ENCODE assay signal across 17 cellular contexts in the genomic region with DNA sequence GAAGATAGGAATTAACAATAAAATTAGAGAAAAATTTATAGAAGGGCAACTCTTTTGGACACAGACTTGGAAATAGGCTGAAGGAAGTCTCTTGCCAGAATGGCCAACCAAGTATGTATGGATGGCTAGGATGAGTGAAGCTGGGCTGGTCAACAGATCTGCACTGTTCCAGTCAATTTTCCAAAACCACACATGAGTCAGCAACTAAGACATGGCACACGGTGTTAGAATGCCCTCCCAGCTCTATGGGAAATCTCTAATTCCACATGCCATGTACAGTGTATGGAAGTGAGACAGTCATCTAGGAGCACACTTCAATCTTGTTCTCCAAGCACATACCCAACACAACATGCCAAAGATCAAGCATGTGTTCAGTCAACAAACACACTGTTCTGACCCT.
DNase-seq lines count a peak whose midpoint lies in the region; FAIRE-seq and TF ChIP-seq lines count a peak whose summit lies in the region.
"Had no signal": no experiment of that assay in that cellular context is flagged by ENCODE, and none has a peak within 500 bp of the region (broad histone marks: within the 10 kb centered on the region; RNA-seq: fewer than 3 reads in every experiment).

No MANE protein-coding gene starts in this region.

- peaks cover 33% of the 10 kb centered on the region for H3K4me1 Mint-ChIP-seq in HFFc6 (ENCODE audit: low read depth)

- H3K4me2 ChIP-seq in mammary epithelial cell (ENCODE audit: insufficient read depth, low read depth, low read length): no peak overlapping the region
- no peak overlapping the region for H3K4me2 ChIP-seq in keratinocyte (ENCODE audit: control insufficient read depth, extremely low read depth, insufficient read depth, low read depth, low read length)

- no peak for TF ChIP-seq POLR2A in adrenal gland (IDR thresholded peaks at IDR 0.05)

- peak; percentile 34 for FAIRE-seq in keratinocyte (lab: Jason Lieb, UNC)

- H3K9me3 Mint-ChIP-seq in HFFc6: no peaks in the 10 kb centered on the region

- H3K27me3 ChIP-seq in mammary epithelial cell (ENCODE audit: insufficient read depth, low read length): no peaks in the 10 kb centered on the region
- H3K27me3 ChIP-seq in keratinocyte (ENCODE audit: control insufficient read depth, extremely low read depth, insufficient read depth, low read length): no peaks in the 10 kb centered on the region
- H3K27me3 ChIP-seq in tibial artery: no peaks in the 10 kb centered on the region
- no peaks in the 10 kb centered on the region for H3K27me3 ChIP-seq in adrenal gland

- intact Hi-C loops in mammary epithelial cell (cut with micrococcal nuclease) (no loop called here), tibial artery (cut with DNase I; ENCODE audit: low total_unique reads) (no loop called here), adrenal gland (cut with DNase I) (no loop called here)

- H2AFZ ChIP-seq in mammary epithelial cell (ENCODE audit: low read depth, low read length) (no peak overlapping the region), keratinocyte (ENCODE audit: control insufficient read depth, low read length) (no peak overlapping the region)

- H3K9ac ChIP-seq in mammary epithelial cell (ENCODE audit: insufficient read depth, low read length) (no peak overlapping the region), keratinocyte (ENCODE audit: control insufficient read depth, extremely low read depth, insufficient read depth, low read length) (no peak overlapping the region)

- DNase-seq in ACHN: peak; percentile 23
- DNase-seq in HFFc6: no peak
- DNase-seq in mammary epithelial cell: peak; percentile 20
- DNase-seq in keratinocyte (ENCODE audit: low read depth, low spot score): no peak
- no peak for DNase-seq in NCI-H187 treated with DMSO at 0.1 percent for 48 hours (lab: John Stamatoyannopoulos, UW)
- no peak for DNase-seq in tibial artery
- DNase-seq in SIG-M5 treated with dmso at 0.1 percent for 504 hours (lab: John Stamatoyannopoulos, UW; ENCODE audit: unreplicated experiment): no peak
- no peak for DNase-seq in adrenal gland
- DNase-seq: C1 segment of cervical spinal cord, DMS 273 treated with DMSO at 0.1 percent for 48 hours, KG1, NCI-H1436, NCI-H2029 treated with DMSO at 0.1 percent for 48 hours, NCI-H2171 treated with DMSO at 0.1 percent for 48 hours, NCI-H446 treated with DMSO at 0.1 percent for 48 hours, NCI-H774 had no signal

- H3K79me2 ChIP-seq in mammary epithelial cell (ENCODE audit: insufficient read depth, low read length) (no peaks in the 10 kb centered on the region), keratinocyte (ENCODE audit: control insufficient read depth, insufficient read depth, low read length) (no peaks in the 10 kb centered on the region)

- dilution Hi-C loops in mammary epithelial cell (cut with HindIII; ENCODE audit: low sequenced_read_pairs): loop anchor here (5.0 kb wide), 1 partner anchor 82 kb away; no protein-coding TSS in a partner anchor
- dilution Hi-C loops in keratinocyte (cut with MboI; ENCODE audit: extremely low pct_ligation_motif_present, low sequenced_read_pairs): no loop called here

- 0 out of 2 replicates have a peak overlapping the region, but pooled peaks have one; percentile 8 for H3K27ac Mint-ChIP-seq in HFFc6

- TF ChIP-seq CTCF in HFFc6 (IDR thresholded peaks at IDR 0.05) (no peak), mammary epithelial cell (conservative IDR thresholded peaks at IDR 0.05 in 1 of 2, IDR thresholded peaks at IDR 0.05 in 1 of 2; ENCODE audit: extremely low read depth in 1 of 2, insufficient read depth in 1 of 2, low read depth in 1 of 2, low read length in 2 of 2) (no peak), keratinocyte (optimal IDR thresholded peaks at IDR 0.05 in 1 of 3, IDR thresholded peaks at IDR 0.05 in 1 of 3, conservative IDR thresholded peaks at IDR 0.05 in 1 of 3; ENCODE audit: extremely low read depth in 1 of 3, insufficient read depth in 2 of 3, low read length in 3 of 3) (no peak), tibial artery (IDR thresholded peaks at IDR 0.05) (no peak), adrenal gland (IDR thresholded peaks at IDR 0.05) (no peak)

- no peak overlapping the region for H3K27ac ChIP-seq in mammary epithelial cell (ENCODE audit: insufficient read depth, low read depth, low read length)
- no peak overlapping the region for H3K27ac ChIP-seq in keratinocyte (ENCODE audit: control insufficient read depth, insufficient read depth, low read length)
- no peak overlapping the region for H3K27ac ChIP-seq in tibial artery
- no peak overlapping the region for H3K27ac ChIP-seq in adrenal gland

- H3K36me3 ChIP-seq in mammary epithelial cell (ENCODE audit: insufficient read depth, low read length) (no peaks in the 10 kb centered on the region), keratinocyte (ENCODE audit: control insufficient read depth in 2 of 2, extremely low read depth in 1 of 2, insufficient read depth in 2 of 2, low read length in 2 of 2) (no peaks in the 10 kb centered on the region), tibial artery (no peaks in the 10 kb centered on the region), adrenal gland (replicated peaks in 1 of 2) (no peaks in the 10 kb centered on the region)
- H3K36me3 ChIP-seq: HAP-1 had no signal

- BruUV-seq in mammary epithelial cell (replicated peaks; lab: Mats Ljungman, UMichigan): no TSS peak

- no peak overlapping the region for H3K4me3 Mint-ChIP-seq in HFFc6

- WGBS in mammary epithelial cell (ENCODE audit: low coverage, missing lambda C conversion rate): 50% methylated on average over 1 of the region's 1 CpG
- 78 to 94% (median 87%) methylated on average over 1 of the region's 1 CpG for WGBS in adrenal gland, 4 donors

- H3K9me3 ChIP-seq in mammary epithelial cell (replicated peaks; ENCODE audit: insufficient read depth, low read length) (no peaks in the 10 kb centered on the region), keratinocyte (ENCODE audit: control insufficient read depth, low read depth, low read length) (no peaks in the 10 kb centered on the region), tibial artery (no peaks in the 10 kb centered on the region), adrenal gland (replicated peaks in 1 of 3) (no peaks in the 10 kb centered on the region)
- H3K9me3 ChIP-seq: HAP-1 had no signal

- CTCF ChIA-PET in mammary epithelial cell (lab: Charles Lee; ENCODE audit: low non-redundant PET): no interaction called here

- H4K20me1 ChIP-seq in mammary epithelial cell (ENCODE audit: insufficient read depth, low read length) (no peaks in the 10 kb centered on the region), keratinocyte (ENCODE audit: control insufficient read depth, extremely low read depth, insufficient read depth, low read length) (no peaks in the 10 kb centered on the region)

- H3K4me3 ChIP-seq in mammary epithelial cell (replicated peaks in 1 of 3; ENCODE audit: insufficient read depth in 1 of 3, low read depth in 2 of 3, low read length in 3 of 3) (no peak overlapping the region), keratinocyte (ENCODE audit: control insufficient read depth in 2 of 3, extremely low read depth in 1 of 3, insufficient read depth in 2 of 3, low read depth in 1 of 3, low read length in 3 of 3) (no peak overlapping the region), tibial artery (no peak overlapping the region), adrenal gland (no peak overlapping the region)
- H3K4me3 ChIP-seq: HAP-1 had no signal

- no peaks in the 10 kb centered on the region for H3K4me1 ChIP-seq in mammary epithelial cell (ENCODE audit: insufficient read depth, low read length)
- H3K4me1 ChIP-seq in keratinocyte (ENCODE audit: control insufficient read depth, extremely low read depth, insufficient read depth, low read length): peaks cover 3% of the 10 kb centered on the region
- H3K4me1 ChIP-seq in tibial artery: peaks cover 0 to 9% (median 0%) of the 10 kb centered on the region in 4 donors
- peaks cover 0 to 7% of the 10 kb centered on the region in 2 donors for H3K4me1 ChIP-seq in adrenal gland (replicated peaks in 1 of 2)

- no peaks in the 10 kb centered on the region; the same call in 1 of the 2 replicates for H3K27me3 Mint-ChIP-seq in HFFc6 (ENCODE audit: insufficient read depth)

- in situ Hi-C loops in ACHN (cut with HindIII; ENCODE audit: low pct_ligation_motif_present, low pct_unique_long_range_greater_than_20kb, low sequenced_read_pairs) (no loop called here), mammary epithelial cell (cut with MboI; ENCODE audit: low sequenced_read_pairs in 2 of 2) (no loop called here)

- no peaks in the 10 kb centered on the region for H3K36me3 Mint-ChIP-seq in HFFc6 (ENCODE audit: low read depth)

- H3K9me1 ChIP-seq in keratinocyte (ENCODE audit: control insufficient read depth, extremely low read depth, insufficient read depth, low read length): no peaks in the 10 kb centered on the region

Comparison
In these comparisons a context has a peak if more than half of its experiments do, and no peak if none do; other contexts are left out.
1. DNase-seq: peak in ACHN (single experiment) and mammary epithelial cell (single experiment); none in HFFc6 (single experiment), keratinocyte (single experiment), NCI-H187 treated with DMSO at 0.1 percent for 48 hours (single experiment), tibial artery (0 of 2), SIG-M5 treated with dmso at 0.1 percent for 504 hours (single experiment) and adrenal gland (0 of 7).